Comparison of ENCODE assay signal across 13 cellular contexts in the genomic region with DNA sequence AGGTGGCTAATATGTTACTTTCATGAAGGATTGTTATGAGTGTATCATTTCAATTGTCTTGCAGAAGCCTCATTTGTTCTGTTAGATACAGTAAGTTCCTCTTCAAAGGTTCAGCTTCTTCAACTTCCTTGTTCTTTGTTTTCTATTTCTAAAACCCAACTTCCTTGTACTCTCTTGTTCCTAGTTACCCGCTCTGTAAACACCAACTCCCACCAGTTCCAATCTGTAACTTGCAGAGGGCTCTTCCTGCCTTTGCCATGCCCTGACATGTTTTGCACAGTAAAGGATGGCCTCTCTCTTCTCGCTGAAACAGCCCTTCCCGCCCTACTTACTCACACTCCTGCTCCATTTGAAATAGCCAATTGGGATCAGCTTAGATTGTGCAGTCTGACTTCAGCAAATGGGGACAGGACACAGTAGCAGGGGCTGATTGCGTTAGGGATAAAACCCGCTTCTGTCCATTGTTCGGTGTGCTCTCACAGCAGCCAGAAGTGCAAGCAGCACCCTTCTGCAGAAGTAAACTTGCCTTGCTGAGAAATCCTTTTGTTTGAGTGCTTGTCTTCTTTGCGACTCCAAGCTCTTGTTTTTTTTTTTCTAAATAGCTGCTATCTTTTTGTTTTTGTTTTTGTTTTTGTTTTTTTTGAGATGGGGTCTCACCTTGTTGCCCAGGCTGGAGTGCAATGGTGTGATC. TPM values are rescaled to one million over a fixed set of nuclear protein-coding genes. Genes with fewer than 3 reads are reported as not detected.
DNase-seq lines count a peak whose midpoint lies in the region; ATAC-seq, FAIRE-seq and TF ChIP-seq lines count a peak whose summit lies in the region.
"Had no signal": no experiment of that assay in that cellular context is flagged by ENCODE, and none has a peak within 500 bp of the region (broad histone marks: within the 10 kb centered on the region; RNA-seq: fewer than 3 reads in every experiment).

No MANE protein-coding gene starts in this region.

- H3K27ac ChIP-seq in lower lobe of right lung = peak overlapping the region; percentile 63
- H3K27ac ChIP-seq: RWPE1 had no signal

- no peaks in the 10 kb centered on the region for H3K36me3 ChIP-seq in lower lobe of right lung

- H3K27ac Mint-ChIP-seq in CD14-positive monocyte = peak overlapping the region; percentile 73 to 95 (median 91)
- peak overlapping the region; percentile 70 for H3K27ac Mint-ChIP-seq in activated B cell treated with CpG ODN at 0.5 μM for 24 hours
- H3K27ac Mint-ChIP-seq: CD8-positive, alpha-beta T cell had no signal

- peaks cover 14% of the 10 kb centered on the region for H3K9me3 ChIP-seq in lower lobe of right lung

- no peaks in the 10 kb centered on the region for H3K27me3 ChIP-seq in lower lobe of right lung (ENCODE audit: low read depth)

- intact Hi-C loops in CD14-positive monocyte (cut with micrococcal nuclease) = loop anchor here in 1 of 2 donors (2.0 kb wide), 1 partner anchor 14 kb away; no protein-coding TSS in a partner anchor
- intact Hi-C loops in activated B cell treated with CpG ODN at 0.5 μM for 24 hours (cut with micrococcal nuclease) = no loop called here
- intact Hi-C loops in lower lobe of right lung (cut with DNase I) = no loop called here

- no peak overlapping the region for H3K4me3 Mint-ChIP-seq in CD14-positive monocyte
- no peak overlapping the region for H3K4me3 Mint-ChIP-seq in activated B cell treated with CpG ODN at 0.5 μM for 24 hours
- H3K4me3 Mint-ChIP-seq: activated T-cell treated with anti-CD3 and anti-CD28 coated beads, Interleukin-2, amount 50 U/mL, for 4 hours; CD8-positive, alpha-beta T cell had no signal

- CTCF ChIA-PET in activated B cell treated with CpG ODN at 0.5 μM for 24 hours (lab: Charles Lee) = no interaction called here

- H3K4me1 ChIP-seq in lower lobe of right lung = no peaks in the 10 kb centered on the region

- H3K4me3 ChIP-seq in lower lobe of right lung = no peak overlapping the region

- H3K27me3 Mint-ChIP-seq in CD14-positive monocyte (ENCODE audit: low read depth in 3 of 3) (no peaks in the 10 kb centered on the region), activated B cell treated with CpG ODN at 0.5 μM for 24 hours (no peaks in the 10 kb centered on the region)

- H3K9me3 Mint-ChIP-seq in CD14-positive monocyte (peaks cover 7 to 48% (median 44%) of the 10 kb centered on the region in 7 donors), activated B cell treated with CpG ODN at 0.5 μM for 24 hours (peaks cover 20% of the 10 kb centered on the region)
- H3K9me3 Mint-ChIP-seq: activated T-cell treated with anti-CD3 and anti-CD28 coated beads, Interleukin-2, amount 50 U/mL, for 4 hours had no signal

- TF ChIP-seq CTCF in CD14-positive monocyte (IDR thresholded peaks at IDR 0.05) (no peak), activated B cell treated with CpG ODN at 0.5 μM for 24 hours (IDR thresholded peaks at IDR 0.05) (no peak), lower lobe of right lung (IDR thresholded peaks at IDR 0.05) (no peak)

- peak; percentile 7 for ATAC-seq in activated B cell treated with CpG ODN at 0.5 μM for 24 hours (ENCODE audit: low read depth)
- ATAC-seq in lower lobe of right lung = peak; percentile 88 to 93
- no peak for ATAC-seq in HG03460 (IDR thresholded peaks at IDR 0.05; ENCODE audit: unreplicated experiment)
- ATAC-seq: activated T-cell treated with anti-CD3 and anti-CD28 coated beads, Interleukin-2, amount 50 U/mL, for 4 hours; CD8-positive, alpha-beta T cell had no signal

- peaks cover 3 to 4% of the 10 kb centered on the region in 2 donors for H3K36me3 Mint-ChIP-seq in CD14-positive monocyte
- H3K36me3 Mint-ChIP-seq in activated B cell treated with CpG ODN at 0.5 μM for 24 hours (ENCODE audit: low read depth) = peaks cover 7% of the 10 kb centered on the region

- peaks cover 29% of the 10 kb centered on the region for H3K4me1 Mint-ChIP-seq in CD14-positive monocyte
- H3K4me1 Mint-ChIP-seq in activated B cell treated with CpG ODN at 0.5 μM for 24 hours = peaks cover 11% of the 10 kb centered on the region

- POLR2A ChIA-PET in activated B cell treated with CpG ODN at 0.5 μM for 24 hours (lab: Charles Lee) = interaction anchor here (0.7 kb wide), 2 partner anchors 20 to 254 kb away, joined by 3 read pairs; no protein-coding TSS in a partner anchor

- DNase-seq in CD14-positive monocyte (ENCODE audit: low spot score) (no peak), Kasumi-1 (lab: John Stamatoyannopoulos, UW) (peak; percentile 88 to 95), activated B cell treated with CpG ODN at 0.5 μM for 24 hours (no peak), lower lobe of right lung (no peak), urothelium cell line (ENCODE audit: low spot score) (no peak), T-helper 9 cell (no peak), cerebellar nuclear complex (lab: John Stamatoyannopoulos, UW) (no peak)
- DNase-seq: activated T-cell treated with anti-CD3 and anti-CD28 coated beads, Interleukin-2, amount 50 U/mL, for 4 hours; CD8-positive, alpha-beta T cell; H7; KG1 had no signal

- FAIRE-seq in urothelium cell line (lab: Jason Lieb, UNC) = no peak

RNA-seq across cellular contexts. Expression of a gene that starts 45.9 kb away (rescaled TPM):
- polyA plus RNA-seq in CD14-positive monocyte = not detected
- 2.3 and 4.7 TPM in 2 replicates for total RNA-seq in activated B cell treated with CpG ODN at 0.5 μM for 24 hours
- total RNA-seq in lower lobe of right lung = 5.0 TPM
- total RNA-seq: CD8-positive, alpha-beta T cell had no signal

RNA-seq across cellular contexts. Expression of a gene that starts 55.5 kb away (rescaled TPM):
- polyA plus RNA-seq in CD14-positive monocyte = 1,000 to 10,000 TPM; 1,829 to 2,224 TPM
- total RNA-seq in activated B cell treated with CpG ODN at 0.5 μM for 24 hours (762 and 793 TPM in 2 replicates), lower lobe of right lung (1,186 TPM)

RNA-seq across cellular contexts. Expression of a gene that starts 58.0 kb away (rescaled TPM):
- polyA plus RNA-seq in CD14-positive monocyte = 1 to 10 TPM in 1 of 2 donors, under 1 TPM in 1; 0.75 to 1.1 TPM
- total RNA-seq in activated B cell treated with CpG ODN at 0.5 μM for 24 hours = 17.3 TPM in 2 replicates
- 6.2 TPM for total RNA-seq in lower lobe of right lung

RNA-seq across cellular contexts. Expression of a gene that starts 58.8 kb away (rescaled TPM):
- 1 to 10 TPM; 2.2 to 2.8 TPM for polyA plus RNA-seq in CD14-positive monocyte
- total RNA-seq in activated B cell treated with CpG ODN at 0.5 μM for 24 hours (32.3 and 37.6 TPM in 2 replicates), lower lobe of right lung (16.5 TPM)

Comparison
In these comparisons a context has a peak if more than half of its experiments do, and no peak if none do; other contexts are left out.
1. DNase-seq: peak in Kasumi-1 (2 of 2); none in CD14-positive monocyte (single experiment), activated B cell treated with CpG ODN at 0.5 μM for 24 hours (single experiment), lower lobe of right lung (single experiment), urothelium cell line (single experiment), T-helper 9 cell (single experiment) and cerebellar nuclear complex (0 of 2).